Comparison of ENCODE assay signal across 25 cellular contexts in genomic region chr15:98745179-98745578, GRCh38.
DNase-seq lines count a peak whose midpoint lies in the region; ATAC-seq and TF ChIP-seq lines count a peak whose summit lies in the region.
"Had no signal": no experiment of that assay in that cellular context is flagged by ENCODE, and none has a peak within 500 bp of the region (broad histone marks: within the 10 kb centered on the region; RNA-seq: fewer than 3 reads in every experiment).

No MANE protein-coding gene starts in this region.

- no peak for ATAC-seq in GM21786 (IDR thresholded peaks at IDR 0.05; ENCODE audit: unreplicated experiment)
- ATAC-seq: activated T-cell treated with anti-CD3 and anti-CD28 coated beads, Interleukin-2, amount 50 U/mL, for 4 hours; CD8-positive, alpha-beta T cell; psoas muscle had no signal

- no peaks in the 10 kb centered on the region for H4K20me1 ChIP-seq in mammary epithelial cell (ENCODE audit: insufficient read depth, low read length)

- H2AFZ ChIP-seq in mammary epithelial cell (ENCODE audit: low read depth, low read length): no peak overlapping the region

- H3K4me3 Mint-ChIP-seq in type B pancreatic cell: no peak overlapping the region
- H3K4me3 Mint-ChIP-seq: activated CD4-positive, alpha-beta T cell treated with anti-CD3 and anti-CD28 coated beads, Interleukin-2, amount 10 ng/mL, durations not matched to agents 24 days and 14 days; activated T-cell treated with anti-CD3 and anti-CD28 coated beads, Interleukin-2, amount 50 U/mL, for 4 hours; CD8-positive, alpha-beta T cell; neural crest cell had no signal

- no peaks in the 10 kb centered on the region for H3K27me3 ChIP-seq in mammary epithelial cell (ENCODE audit: insufficient read depth, low read length)
- H3K27me3 ChIP-seq: adrenal gland, heart left ventricle, tibial artery had no signal

- dilution Hi-C loops in mammary epithelial cell (cut with HindIII; ENCODE audit: low sequenced_read_pairs): no loop called here

- H3K9ac ChIP-seq in mammary epithelial cell (ENCODE audit: insufficient read depth, low read length): no peak overlapping the region

- H3K27ac ChIP-seq in mammary epithelial cell (ENCODE audit: insufficient read depth, low read depth, low read length): peak overlapping the region; percentile 84
- H3K27ac ChIP-seq: 22Rv1, adrenal gland, heart left ventricle, psoas muscle, SK-N-MC, tibial artery had no signal

- peaks cover 4% of the 10 kb centered on the region for H3K36me3 Mint-ChIP-seq in type B pancreatic cell
- H3K36me3 Mint-ChIP-seq: CD8-positive, alpha-beta T cell had no signal

- TF ChIP-seq CTCF in mammary epithelial cell (conservative IDR thresholded peaks at IDR 0.05 in 1 of 2, IDR thresholded peaks at IDR 0.05 in 1 of 2; ENCODE audit: extremely low read depth in 1 of 2, insufficient read depth in 1 of 2, low read depth in 1 of 2, low read length in 2 of 2) (no peak), type B pancreatic cell (conservative IDR thresholded peaks at IDR 0.05) (no peak)

- CTCF ChIA-PET in mammary epithelial cell (lab: Charles Lee; ENCODE audit: low non-redundant PET): interaction anchor here (0.7 kb wide), 1 partner anchor 34 kb away, joined by 3 read pairs; no protein-coding TSS in a partner anchor

- peaks cover 5% of the 10 kb centered on the region for H3K9me3 Mint-ChIP-seq in type B pancreatic cell
- H3K9me3 Mint-ChIP-seq: activated CD4-positive, alpha-beta T cell treated with anti-CD3 and anti-CD28 coated beads, Interleukin-2, amount 10 ng/mL, durations not matched to agents 24 days and 14 days; activated T-cell treated with anti-CD3 and anti-CD28 coated beads, Interleukin-2, amount 50 U/mL, for 4 hours; CD8-positive, alpha-beta T cell; neural crest cell; stimulated activated naive CD8-positive, alpha-beta T cell treated with anti-CD3 and anti-CD28 coated beads, Interleukin-15, amount 100 ng/mL, for 72 hours had no signal

- H3K27ac Mint-ChIP-seq in type B pancreatic cell: peak overlapping the region; percentile 68
- H3K27ac Mint-ChIP-seq: activated CD4-positive, alpha-beta T cell treated with anti-CD3 and anti-CD28 coated beads, Interleukin-2, amount 10 ng/mL, durations not matched to agents 24 days and 14 days; CD8-positive, alpha-beta T cell had no signal

- no peak overlapping the region for H3K4me3 ChIP-seq in mammary epithelial cell (replicated peaks in 1 of 3; ENCODE audit: insufficient read depth in 1 of 3, low read depth in 2 of 3, low read length in 3 of 3)
- H3K4me3 ChIP-seq: adrenal gland, heart left ventricle, psoas muscle, SK-N-MC, tibial artery had no signal

- intact Hi-C loops in mammary epithelial cell (cut with micrococcal nuclease): no loop called here

- 86% methylated on average over 3 of the region's 3 CpGs for WGBS in mammary epithelial cell (ENCODE audit: low coverage, missing lambda C conversion rate)

- no TSS peak for BruUV-seq in mammary epithelial cell (replicated peaks; lab: Mats Ljungman, UMichigan)

- H3K36me3 ChIP-seq in mammary epithelial cell (ENCODE audit: insufficient read depth, low read length): no peaks in the 10 kb centered on the region
- H3K36me3 ChIP-seq: adrenal gland, heart left ventricle, tibial artery had no signal

- no peaks in the 10 kb centered on the region for H3K27me3 Mint-ChIP-seq in type B pancreatic cell
- H3K27me3 Mint-ChIP-seq: activated CD4-positive, alpha-beta T cell treated with anti-CD3 and anti-CD28 coated beads, Interleukin-2, amount 10 ng/mL, durations not matched to agents 24 days and 14 days; stimulated activated naive CD8-positive, alpha-beta T cell treated with anti-CD3 and anti-CD28 coated beads, Interleukin-15, amount 100 ng/mL, for 72 hours had no signal

- peak overlapping the region; percentile 70 for H3K4me2 ChIP-seq in mammary epithelial cell (ENCODE audit: insufficient read depth, low read depth, low read length)

- peaks cover 48% of the 10 kb centered on the region for H3K4me1 ChIP-seq in mammary epithelial cell (ENCODE audit: insufficient read depth, low read length)

- DNase-seq in DMS53 (lab: John Stamatoyannopoulos, UW) (peak; percentile 12), DMS53 treated with DMSO at 0.1 percent for 48 hours (lab: John Stamatoyannopoulos, UW; ENCODE audit: unreplicated experiment) (no peak), mammary epithelial cell (peak; percentile 41), kidney tubule cell (ENCODE audit: low spot score) (peak; percentile 58), type B pancreatic cell (ENCODE audit: extremely low spot score, unreplicated experiment) (no peak), OCI-M1 (lab: John Stamatoyannopoulos, UW) (no peak)
- DNase-seq in effector CD4-positive, alpha-beta T cell: no peak
- DNase-seq: activated CD4-positive, alpha-beta T cell treated with anti-CD3 and anti-CD28 coated beads, Interleukin-2, amount 10 ng/mL, durations not matched to agents 24 days and 14 days; activated naive CD4-positive, alpha-beta T cell; activated T-cell treated with anti-CD3 and anti-CD28 coated beads, Interleukin-2, amount 50 U/mL, for 4 hours; adrenal gland; CD8-positive, alpha-beta T cell; DMS79; heart left ventricle; NCI-H1092 treated with DMSO at 0.1 percent for 48 hours; NCI-H187 treated with DMSO at 0.1 percent for 48 hours; psoas muscle; RPMI8226; stimulated activated naive CD8-positive, alpha-beta T cell treated with anti-CD3 and anti-CD28 coated beads, Interleukin-15, amount 100 ng/mL, for 72 hours; T-helper 2 cell; tibial artery had no signal

- peaks cover 62% of the 10 kb centered on the region for H3K4me1 Mint-ChIP-seq in type B pancreatic cell (ENCODE audit: unreplicated experiment)

- H3K9me3 ChIP-seq in mammary epithelial cell (replicated peaks; ENCODE audit: insufficient read depth, low read length): no peaks in the 10 kb centered on the region
- H3K9me3 ChIP-seq: adrenal gland, heart left ventricle, psoas muscle, tibial artery had no signal

- H3K79me2 ChIP-seq in mammary epithelial cell (ENCODE audit: insufficient read depth, low read length): peaks cover 95% of the 10 kb centered on the region

- in situ Hi-C loops in mammary epithelial cell (cut with MboI; ENCODE audit: low sequenced_read_pairs in 2 of 2): no loop called here

Comparison
In these comparisons a context has a peak if more than half of its experiments do, and no peak if none do; other contexts are left out.
1. DNase-seq: peak in DMS53 (single experiment), mammary epithelial cell (single experiment) and kidney tubule cell (single experiment); none in DMS53 treated with DMSO at 0.1 percent for 48 hours (single experiment), type B pancreatic cell (single experiment), effector CD4-positive, alpha-beta T cell (single experiment) and OCI-M1 (single experiment).